ENCODE assay signal across 8 cellular contexts in the genomic region with DNA sequence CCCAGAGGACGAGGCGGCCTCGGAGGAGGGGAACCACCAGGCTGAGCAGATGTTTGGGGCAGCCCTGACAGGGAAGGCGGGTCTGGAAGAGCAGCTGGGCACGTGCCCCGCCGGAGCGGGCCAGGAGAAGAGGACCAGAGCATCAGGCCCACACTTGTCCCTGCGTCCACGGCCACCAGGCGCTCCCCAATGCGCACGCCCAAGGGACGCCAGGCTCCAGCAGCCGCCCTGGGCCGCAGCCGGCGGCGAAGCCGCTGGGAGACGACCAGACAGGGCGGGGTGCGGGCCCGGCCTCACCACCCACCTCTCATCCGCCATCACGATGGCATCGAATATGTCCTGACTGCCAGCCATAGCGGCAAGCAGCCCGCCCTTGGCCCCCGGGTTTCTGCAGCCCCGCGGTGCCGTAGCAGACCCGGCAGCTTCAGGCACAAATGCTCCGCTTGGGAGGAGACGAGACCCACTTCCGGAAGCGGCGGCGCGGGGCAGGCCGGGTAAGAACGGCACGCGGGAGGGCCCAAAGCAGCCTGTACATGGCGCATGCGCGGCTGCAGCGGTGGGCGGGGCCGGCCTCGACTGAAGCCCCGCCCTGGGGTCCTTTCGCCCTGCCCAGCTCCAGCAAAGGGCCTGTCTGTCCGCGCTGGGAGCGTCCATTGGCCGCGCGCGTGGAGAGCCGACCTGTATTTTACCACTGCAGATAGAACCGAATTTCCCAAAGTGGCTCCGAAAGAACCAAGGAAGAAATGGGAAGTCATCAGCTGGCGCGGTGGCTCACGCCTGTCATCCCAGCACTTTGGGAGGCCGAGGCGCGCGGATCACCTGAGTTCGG. TPM values are rescaled to one million over a fixed set of nuclear protein-coding genes. Genes with fewer than 3 reads are reported as not detected.
DNase-seq lines count a peak whose midpoint lies in the region; ATAC-seq and TF ChIP-seq lines count a peak whose summit lies in the region.

A gene with protein sequence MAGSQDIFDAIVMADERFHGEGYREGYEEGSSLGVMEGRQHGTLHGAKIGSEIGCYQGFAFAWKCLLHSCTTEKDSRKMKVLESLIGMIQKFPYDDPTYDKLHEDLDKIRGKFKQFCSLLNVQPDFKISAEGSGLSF (minus strand): TSS at position 468 of the 829 bp plus-strand sequence. CDS start 114 bp downstream, at position 354.

- peaks cover 15% of the 10 kb centered on the region for H3K79me2 ChIP-seq in smooth muscle cell (ENCODE audit: low read depth)

- H3K9ac ChIP-seq in smooth muscle cell (ENCODE audit: low read depth): peak within 1 kb of the TSS; percentile 87

- H3K4me3 Mint-ChIP-seq in activated B cell treated with CpG ODN at 0.5 μM for 24 hours: peak within 1 kb of the TSS; percentile 95

- H3K4me1 ChIP-seq in smooth muscle cell (ENCODE audit: low read depth): peaks cover 6% of the 10 kb centered on the region

- no peaks in the 10 kb centered on the region for H3K9me3 ChIP-seq in smooth muscle cell (replicated peaks; ENCODE audit: low read depth)

- H3K4me3 ChIP-seq in cardiac fibroblast (replicated peaks in 1 of 2; ENCODE audit: low read depth in 2 of 2, low read length in 2 of 2) (peak within 1 kb of the TSS; percentile 96 to 99), smooth muscle cell (peak within 1 kb of the TSS; percentile 60)

- POLR2A ChIA-PET in activated B cell treated with CpG ODN at 0.5 μM for 24 hours (lab: Charles Lee): interaction anchor here (0.8 to 2.4 kb wide), 5 partner anchors 13 to 619 kb away, joined by 3 to 13 read pairs (median 8); partner anchors contain the start of gene FADD

- H3K4me2 ChIP-seq in smooth muscle cell: peak within 1 kb of the TSS; percentile 90

- no peaks in the 10 kb centered on the region for H3K9me3 Mint-ChIP-seq in activated B cell treated with CpG ODN at 0.5 μM for 24 hours

- DNase-seq in ACHN: peak; percentile 89
- peak; percentile 94 for DNase-seq in NCI-H345 (lab: John Stamatoyannopoulos, UW)
- DNase-seq in activated B cell treated with CpG ODN at 0.5 μM for 24 hours: peak; percentile 95
- DNase-seq in cardiac fibroblast (ENCODE audit: low read depth in 2 of 2): peak; percentile 97 to 98
- peak; percentile 97 for DNase-seq in iPS-NIHi7 (ENCODE audit: extremely low spot score)
- DNase-seq in smooth muscle cell (lab: John Stamatoyannopoulos, UW; ENCODE audit: unreplicated experiment): peak; percentile 91

- in situ Hi-C loops in ACHN (cut with HindIII; ENCODE audit: low pct_ligation_motif_present, low pct_unique_long_range_greater_than_20kb, low sequenced_read_pairs): loop anchor here (25.0 kb wide), 1 partner anchor 563 kb away; no protein-coding TSS in a partner anchor

- no peaks in the 10 kb centered on the region for H3K27me3 ChIP-seq in smooth muscle cell (ENCODE audit: low read depth)

- TF ChIP-seq CTCF in activated B cell treated with CpG ODN at 0.5 μM for 24 hours (IDR thresholded peaks at IDR 0.05): no peak
- no peak for TF ChIP-seq CTCF in cardiac fibroblast (IDR thresholded peaks at IDR 0.05; ENCODE audit: low read depth, low read length)
- TF ChIP-seq CTCF in smooth muscle cell (IDR thresholded peaks at IDR 0.05; ENCODE audit: borderline replicate concordance, insufficient read depth, poor library complexity, severe bottlenecking): no peak

- peak; percentile 66 for ATAC-seq in GM18873 (IDR thresholded peaks at IDR 0.05; ENCODE audit: low FRiP score, unreplicated experiment)
- ATAC-seq in HG03139 (IDR thresholded peaks at IDR 0.05; ENCODE audit: unreplicated experiment): peak; percentile 78
- ATAC-seq in activated B cell treated with CpG ODN at 0.5 μM for 24 hours (ENCODE audit: low read depth): peak; percentile 93

- peak within 1 kb of the TSS; percentile 90 for H3K27ac Mint-ChIP-seq in activated B cell treated with CpG ODN at 0.5 μM for 24 hours

- peaks cover 31% of the 10 kb centered on the region for H3K4me1 Mint-ChIP-seq in activated B cell treated with CpG ODN at 0.5 μM for 24 hours

- peaks cover 34% of the 10 kb centered on the region for H3K36me3 Mint-ChIP-seq in activated B cell treated with CpG ODN at 0.5 μM for 24 hours (ENCODE audit: low read depth)

- CTCF ChIA-PET in activated B cell treated with CpG ODN at 0.5 μM for 24 hours (lab: Charles Lee): interaction anchor here (0.6 kb wide), 1 partner anchor 521 kb away, joined by 3 read pairs; no protein-coding TSS in a partner anchor

- peak within 1 kb of the TSS; percentile 93 for H3K27ac ChIP-seq in smooth muscle cell (ENCODE audit: low read depth)

- intact Hi-C loops in activated B cell treated with CpG ODN at 0.5 μM for 24 hours (cut with micrococcal nuclease): loop anchor here (1.0 to 10.0 kb wide), 5 partner anchors 33 to 1770 kb away; partner anchors contain the start of genes CPT1A, DHCR7, FADD and PPFIA1

- WGBS in smooth muscle cell (ENCODE audit: low lambda C conversion rate): 6% methylated on average over 71 of the region's 72 CpGs

- H3K36me3 ChIP-seq in smooth muscle cell (ENCODE audit: low read depth): no peaks in the 10 kb centered on the region

- peaks cover 13% of the 10 kb centered on the region for H3F3A ChIP-seq in smooth muscle cell (ENCODE audit: low read depth)

- H3K27me3 Mint-ChIP-seq in activated B cell treated with CpG ODN at 0.5 μM for 24 hours: peaks cover 3% of the 10 kb centered on the region

- peaks cover 27% of the 10 kb centered on the region for H4K20me1 ChIP-seq in smooth muscle cell (ENCODE audit: low read depth)

- H2AFZ ChIP-seq in smooth muscle cell (ENCODE audit: low read depth): peak within 1 kb of the TSS; percentile 22

RNA-seq across cellular contexts. Expression of the gene that starts here (rescaled TPM):
- 46.3 and 52.5 TPM in 2 replicates for total RNA-seq in activated B cell treated with CpG ODN at 0.5 μM for 24 hours
- total RNA-seq in smooth muscle cell: 7.2 and 8.0 TPM in 2 replicates
- 17.3 and 22.6 TPM in 2 replicates for polyA plus RNA-seq in smooth muscle cell

Comparison
In these comparisons a context has a peak if more than half of its experiments do, and no peak if none do; other contexts are left out.
1. Peak in every context shown above with its lines: DNase-seq, ATAC-seq, H3K4me3 ChIP-seq and H3K27ac ChIP-seq.